In genomic region chr11:71927813-71928738, GRCh38 we compare ENCODE assay signal across 1 cellular context.
TF ChIP-seq lines count a peak whose summit lies in the region.

Gene XNDC1N (minus strand): TSS chr11:71928594. CDS start chr11:71923353, 5,241 bp downstream.

TF ChIP-seq in HepG2, 621 proteins besides CTCF, POLR2A, EP300 and RAD21 (continued from another document and continues in another):
- TF ChIP-seq HINFP (CRISPR knock-in tag; IDR thresholded peaks at IDR 0.05; ENCODE audit: low read depth) (peak; percentile 47; the same call in 1 of the 2 replicates), MAZ (IDR thresholded peaks at IDR 0.05; ENCODE audit: borderline replicate concordance, low read depth, low read length) (0 out of 2 replicates have a peak, but pooled peaks have one; percentile 16), MAZ (CRISPR knock-in tag; IDR thresholded peaks at IDR 0.05; ENCODE audit: low read depth) (no peak), ZNF766 (CRISPR knock-in tag; IDR thresholded peaks at IDR 0.05; ENCODE audit: borderline replicate concordance) (peak; percentile 49; the same call in 1 of the 2 replicates), SKIL (CRISPR knock-in tag; IDR thresholded peaks at IDR 0.05; ENCODE audit: borderline replicate concordance) (no peak), ZNF749 (CRISPR knock-in tag; IDR thresholded peaks at IDR 0.05; ENCODE audit: borderline replicate concordance) (peak; percentile 26; the same call in 1 of the 2 replicates), GMEB1 (CRISPR knock-in tag; IDR thresholded peaks at IDR 0.05; ENCODE audit: borderline replicate concordance) (peak; percentile 59; the same call in 1 of the 2 replicates), LRRFIP1 (CRISPR knock-in tag; conservative IDR thresholded peaks at IDR 0.05) (no peak), ZNF839 (CRISPR knock-in tag; IDR thresholded peaks at IDR 0.05; ENCODE audit: borderline replicate concordance) (peak; percentile 100), HOXA3 (CRISPR knock-in tag; IDR thresholded peaks at IDR 0.05) (peak; percentile 69), MLXIP (CRISPR knock-in tag; IDR thresholded peaks at IDR 0.05; ENCODE audit: borderline replicate concordance) (0 out of 2 replicates have a peak, but pooled peaks have one; percentile 30), POLR2AphosphoS5 (IDR thresholded peaks at IDR 0.05; ENCODE audit: low read depth, low read length) (peak; percentile 23; the same call in 1 of the 2 replicates), KMT2A (CRISPR knock-in tag; IDR thresholded peaks at IDR 0.05) (peak; percentile 85; the same call in 1 of the 2 replicates), ZNF747 (CRISPR knock-in tag; IDR thresholded peaks at IDR 0.05; ENCODE audit: borderline replicate concordance) (0 out of 2 replicates have a peak, but pooled peaks have one; percentile 39), ZNF430 (CRISPR knock-in tag; IDR thresholded peaks at IDR 0.05) (no peak), ZBTB46 (CRISPR knock-in tag; IDR thresholded peaks at IDR 0.05; ENCODE audit: borderline replicate concordance) (no peak), ZNF550 (CRISPR knock-in tag; IDR thresholded peaks at IDR 0.05; ENCODE audit: borderline replicate concordance) (no peak), NR2C2 (CRISPR knock-in tag; IDR thresholded peaks at IDR 0.05; ENCODE audit: borderline replicate concordance) (peak; percentile 100), CREB1 (IDR thresholded peaks at IDR 0.05) (0 out of 2 replicates have a peak, but pooled peaks have one; percentile 27), CREB1 (CRISPR knock-in tag; IDR thresholded peaks at IDR 0.05) (no peak), ZBTB40 (IDR thresholded peaks at IDR 0.05) (peak; percentile 69), ZBTB40 (CRISPR knock-in tag; IDR thresholded peaks at IDR 0.05) (0 out of 2 replicates have a peak, but pooled peaks have one; percentile 46), YY1 (IDR thresholded peaks at IDR 0.05; ENCODE audit: insufficient read depth, insufficient replicate concordance, low read depth, low read length) (no peak), FOXP4 (CRISPR knock-in tag; IDR thresholded peaks at IDR 0.05) (no peak; the same call in 1 of the 2 replicates), RFX5 (IDR thresholded peaks at IDR 0.05; ENCODE audit: low read depth, low read length) (no peak), SMAD9 (CRISPR knock-in tag; IDR thresholded peaks at IDR 0.05) (no peak), NKX3-1 (CRISPR knock-in tag; IDR thresholded peaks at IDR 0.05) (peak; percentile 75; the same call in 1 of the 2 replicates), GABPA (IDR thresholded peaks at IDR 0.05; ENCODE audit: low read depth, low read length) (peak; percentile 69), GABPA (CRISPR knock-in tag; IDR thresholded peaks at IDR 0.05; ENCODE audit: low read depth) (peak; percentile 97), SMC3 (IDR thresholded peaks at IDR 0.05; ENCODE audit: low read length) (no peak)
